ENCODE assay signal across 8 cellular contexts in genomic region chr19:57664269-57665127, GRCh38. TPM values are rescaled to one million over a fixed set of nuclear protein-coding genes. Genes with fewer than 3 reads are reported as not detected.
DNase-seq lines count a peak whose midpoint lies in the region; ATAC-seq lines count a peak whose summit lies in the region.

No MANE protein-coding gene starts in this region.

- peak overlapping the region; percentile 59 for H3K4me3 ChIP-seq in skeletal muscle cell (ENCODE audit: low read depth, low read length)

- ATAC-seq in HG03095 (IDR thresholded peaks at IDR 0.05; ENCODE audit: unreplicated experiment) (no peak), GM18858 (IDR thresholded peaks at IDR 0.05; ENCODE audit: unreplicated experiment) (no peak)

- DNase-seq in activated CD8-positive, alpha-beta memory T cell treated with anti-CD3 and anti-CD28 coated beads, Interleukin-2, amount 50 U/mL, for 48 hours: peak; percentile 51
- DNase-seq in activated CD8-positive, alpha-beta memory T cell treated with anti-CD3 and anti-CD28 coated beads for 24 hours: no peak
- DNase-seq in NCI-H774 (lab: John Stamatoyannopoulos, UW) (peak; percentile 52), cerebellum (ENCODE audit: low spot score) (peak; percentile 70), inferior parietal cortex (ENCODE audit: extremely low spot score) (peak; percentile 43), skeletal muscle cell (ENCODE audit: low read depth) (no peak)

RNA-seq across cellular contexts. Expression of gene ZSCAN4, which starts 4.2 kb away (rescaled TPM):
- not detected for total RNA-seq in cerebellum

RNA-seq across cellular contexts. Expression of gene ZNF551, which starts 17.3 kb away (rescaled TPM):
- total RNA-seq in cerebellum: 16.5 TPM

RNA-seq across cellular contexts. Expression of gene ZNF211, which starts 31.5 kb away (rescaled TPM):
- 31.7 TPM for total RNA-seq in cerebellum

RNA-seq across cellular contexts. Expression of gene ZNF154, which starts 44.5 kb away (rescaled TPM):
- 44.0 TPM for total RNA-seq in cerebellum

RNA-seq across cellular contexts. Expression of gene ZNF134, which starts 50.5 kb away (rescaled TPM):
- 30.8 TPM for total RNA-seq in cerebellum

Comparison
In these comparisons a context has a peak if more than half of its experiments do, and no peak if none do; other contexts are left out.
1. DNase-seq: peak in activated CD8-positive, alpha-beta memory T cell treated with anti-CD3 and anti-CD28 coated beads, Interleukin-2, amount 50 U/mL, for 48 hours (single experiment), NCI-H774 (single experiment), cerebellum (single experiment) and inferior parietal cortex (single experiment); none in activated CD8-positive, alpha-beta memory T cell treated with anti-CD3 and anti-CD28 coated beads for 24 hours (single experiment) and skeletal muscle cell (single experiment).